ENCODE assay signal across 11 cellular contexts in genomic region chr19:55673465-55673864, GRCh38. TPM values are rescaled to one million over a fixed set of nuclear protein-coding genes. Genes with fewer than 3 reads are reported as not detected.
DNase-seq lines count a peak whose midpoint lies in the region; ATAC-seq, FAIRE-seq and TF ChIP-seq lines count a peak whose summit lies in the region.
"Had no signal": no experiment of that assay in that cellular context is flagged by ENCODE, and none has a peak within 500 bp of the region (broad histone marks: within the 10 kb centered on the region; RNA-seq: fewer than 3 reads in every experiment).

No MANE protein-coding gene starts in this region.

- H3K4me3 Mint-ChIP-seq in activated naive CD4-positive, alpha-beta T cell treated with anti-CD3 and anti-CD28 coated beads, Interleukin-2, amount 10 ng/mL, durations not matched to agents 7 days and 5 days: peak overlapping the region; percentile 40

- H3K4me2 ChIP-seq in K562 (ENCODE audit: insufficient read depth, low read length): peak overlapping the region; percentile 76
- H3K4me2 ChIP-seq in smooth muscle cell: no peak overlapping the region

- no peaks in the 10 kb centered on the region for H3K27me3 Mint-ChIP-seq in activated naive CD4-positive, alpha-beta T cell treated with anti-CD3 and anti-CD28 coated beads, Interleukin-2, amount 10 ng/mL, durations not matched to agents 7 days and 5 days

- peaks cover 48% of the 10 kb centered on the region for H4K20me1 ChIP-seq in K562 (replicated peaks; ENCODE audit: control insufficient read depth, insufficient read depth, low read length)
- H4K20me1 ChIP-seq in smooth muscle cell (ENCODE audit: low read depth): peaks cover 77% of the 10 kb centered on the region

- H3K9me3 Mint-ChIP-seq in activated naive CD4-positive, alpha-beta T cell treated with anti-CD3 and anti-CD28 coated beads, Interleukin-2, amount 10 ng/mL, durations not matched to agents 7 days and 5 days: no peaks in the 10 kb centered on the region

- FAIRE-seq in K562 (lab: Jason Lieb, UNC): no peak

- peaks cover 6% of the 10 kb centered on the region for H3K9me1 ChIP-seq in K562 (ENCODE audit: control insufficient read depth, insufficient read depth, low read length)

- DNase-seq in activated naive CD4-positive, alpha-beta T cell treated with anti-CD3 and anti-CD28 coated beads, Interleukin-2, amount 10 ng/mL, durations not matched to agents 7 days and 5 days: no peak
- no peak for DNase-seq in activated naive CD4-positive, alpha-beta T cell treated with anti-CD3 and anti-CD28 coated beads, Interleukin-2, amount 50 U/mL, for 16 hours
- DNase-seq in NCI-H69 (lab: John Stamatoyannopoulos, UW): peak; percentile 27
- DNase-seq in K562 (ENCODE audit: extremely low read depth in 1 of 4, low spot score in 3 of 4): peak in 3 of 4 experiments; percentile 43 to 65 (median 44)
- DNase-seq in smooth muscle cell (lab: John Stamatoyannopoulos, UW; ENCODE audit: unreplicated experiment): no peak
- no peak for DNase-seq in midbrain (lab: John Stamatoyannopoulos, UW)
- DNase-seq in NCI-H446 (lab: John Stamatoyannopoulos, UW): no peak
- DNase-seq: brain microvascular endothelial cell, H7, SHP77 treated with DMSO at 0.1 percent for 48 hours had no signal

- 30% methylated on average over 9 of the region's 9 CpGs for WGBS in K562 (ENCODE audit: insufficient coverage, low coverage, missing lambda C conversion rate)
- 80% methylated on average over 9 of the region's 9 CpGs for WGBS in smooth muscle cell (ENCODE audit: low lambda C conversion rate)

- peaks cover 47% of the 10 kb centered on the region for H3K36me3 Mint-ChIP-seq in activated naive CD4-positive, alpha-beta T cell treated with anti-CD3 and anti-CD28 coated beads, Interleukin-2, amount 10 ng/mL, durations not matched to agents 7 days and 5 days

- POLR2A ChIA-PET in K562 (lab: Yijun Ruan, JAX): interaction anchor here (0.9 to 1.8 kb wide), 4 partner anchors 8 to 19 kb away, joined by 4 to 10 read pairs (median 5); partner anchors contain the start of gene U2AF2

- H3K36me3 ChIP-seq in K562 (ENCODE audit: control insufficient read depth, insufficient read depth, low read length): peaks cover 82% of the 10 kb centered on the region; the same call in 2 of the 3 replicates
- H3K36me3 ChIP-seq in smooth muscle cell (ENCODE audit: low read depth): no peaks in the 10 kb centered on the region

- intact Hi-C loops in K562 (cut with micrococcal nuclease): no loop called here

- peaks cover 11% of the 10 kb centered on the region for H3F3A ChIP-seq in smooth muscle cell (ENCODE audit: low read depth)

- H3K27ac Mint-ChIP-seq in activated naive CD4-positive, alpha-beta T cell treated with anti-CD3 and anti-CD28 coated beads, Interleukin-2, amount 10 ng/mL, durations not matched to agents 7 days and 5 days: peak overlapping the region; percentile 81

- no peak overlapping the region; the same call in 1 of the 2 replicates for H3K4me3 ChIP-seq in K562
- H3K4me3 ChIP-seq in smooth muscle cell: no peak overlapping the region

- H3K27ac ChIP-seq in K562 (ENCODE audit: extremely low read depth, low read depth, low read length) (peak overlapping the region; percentile 79), smooth muscle cell (ENCODE audit: low read depth) (peak overlapping the region; percentile 46)
- H3K27ac ChIP-seq: brain microvascular endothelial cell had no signal

- H3K27me3 ChIP-seq in K562 (ENCODE audit: control insufficient read depth in 2 of 2, insufficient read depth in 2 of 2, low read length in 2 of 2) (no peaks in the 10 kb centered on the region), smooth muscle cell (ENCODE audit: low read depth) (no peaks in the 10 kb centered on the region)
- H3K27me3 ChIP-seq: brain microvascular endothelial cell had no signal

- ATAC-seq in K562: peak; percentile 36; the same call in 2 of the 3 replicates
- ATAC-seq in HG03442 (IDR thresholded peaks at IDR 0.05; ENCODE audit: unreplicated experiment): no peak

- TF ChIP-seq RAD21 in K562 (CRISPR knock-in tag; conservative IDR thresholded peaks at IDR 0.05 in 1 of 2, IDR thresholded peaks at IDR 0.05 in 1 of 2): no peak

- peaks cover 46% of the 10 kb centered on the region for H3K4me1 Mint-ChIP-seq in activated naive CD4-positive, alpha-beta T cell treated with anti-CD3 and anti-CD28 coated beads, Interleukin-2, amount 10 ng/mL, durations not matched to agents 7 days and 5 days

- TF ChIP-seq EP300 in K562 (IDR thresholded peaks at IDR 0.05; ENCODE audit: low read length): no peak

- BruUV-seq in K562 (replicated peaks; lab: Mats Ljungman, UMichigan): no TSS peak

- peak overlapping the region; percentile 58 to 88 for H3K9ac ChIP-seq in K562 (ENCODE audit: insufficient read depth in 1 of 2, low read depth in 2 of 2, low read length in 2 of 2)
- H3K9ac ChIP-seq in smooth muscle cell (ENCODE audit: low read depth): no peak overlapping the region

- H2AFZ ChIP-seq in K562 (ENCODE audit: low read depth, low read length) (no peak overlapping the region), smooth muscle cell (ENCODE audit: low read depth) (no peak overlapping the region)

- in situ Hi-C loops in K562 (cut with MboI): no loop called here

- H3K9me3 ChIP-seq in K562 (replicated peaks; ENCODE audit: control insufficient read depth, insufficient read depth, low read depth, low read length) (no peaks in the 10 kb centered on the region), smooth muscle cell (replicated peaks; ENCODE audit: low read depth) (no peaks in the 10 kb centered on the region)

- H3K79me2 ChIP-seq in K562 (ENCODE audit: control insufficient read depth, insufficient read depth, low read length): peaks cover 92% of the 10 kb centered on the region
- peaks cover 85% of the 10 kb centered on the region for H3K79me2 ChIP-seq in smooth muscle cell (ENCODE audit: low read depth)

- TF ChIP-seq CTCF in K562 (IDR thresholded peaks at IDR 0.05 in 2 of 3, conservative IDR thresholded peaks at IDR 0.05 in 1 of 3; ENCODE audit: insufficient read depth in 2 of 3, low read depth in 1 of 3, low read length in 3 of 3) (no peak), smooth muscle cell (IDR thresholded peaks at IDR 0.05; ENCODE audit: borderline replicate concordance, insufficient read depth, poor library complexity, severe bottlenecking) (no peak)

- CTCF ChIA-PET in activated naive CD4-positive, alpha-beta T cell treated with anti-CD3 and anti-CD28 coated beads, Interleukin-2, amount 10 ng/mL, durations not matched to agents 7 days and 5 days (lab: Charles Lee): interaction anchor here (1.1 kb wide), 1 partner anchor 40 kb away, joined by 4 read pairs; no protein-coding TSS in a partner anchor
- CTCF ChIA-PET in K562 (lab: Yijun Ruan, JAX; ENCODE audit: low intra/inter-chr PET ratio): no interaction called here

- TF ChIP-seq POLR2A in K562 (conservative IDR thresholded peaks at IDR 0.05): no peak; the same call in 1 of the 2 replicates

- peaks cover 46 to 70% of the 10 kb centered on the region in 2 experiments for H3K4me1 ChIP-seq in K562 (replicated peaks in 1 of 2; ENCODE audit: control insufficient read depth in 2 of 2, insufficient read depth in 2 of 2, low read length in 2 of 2)
- H3K4me1 ChIP-seq in smooth muscle cell (ENCODE audit: low read depth): peaks cover 5% of the 10 kb centered on the region

RNA-seq across cellular contexts. Expression of gene EPN1, which starts 1.6 kb away (rescaled TPM):
- 32.5 and 96.7 TPM in 2 replicates for total RNA-seq in K562 (2011; cell fraction: chromatin; rRNA removed; ENCODE audit: low replicate concordance)
- 37.1 and 45.4 TPM in 2 replicates for total RNA-seq in K562 (2011; cell fraction: nucleolus; rRNA removed)
- total RNA-seq in K562 (2011; cell fraction: nucleoplasm; rRNA removed): 46.5 and 48.0 TPM in 2 replicates
- total RNA-seq in K562 (2014; rRNA removed) (25.4 and 33.8 TPM in 2 replicates), K562 (2014; rRNA removed; fragmentation: Illumina TruSeq; extraction: Trizol) (5.1 and 6.4 TPM in 2 replicates), K562 (2015; rRNA removed; fragmentation: Illumina TruSeq; extraction: Trizol) (12.7 and 14.6 TPM in 2 replicates), K562 (2021) (138 and 142 TPM in 2 replicates), smooth muscle cell (25.3 and 34.5 TPM in 2 replicates)
- polyA plus RNA-seq in K562 (2011; rRNA removed) (11.3 and 22.8 TPM in 2 replicates), K562 (2014; fragmentation: Illumina TruSeq; extraction: Trizol) (14.9 and 33.1 TPM in 2 replicates), K562 (2014; fragmentation: Nextera tagmentation; extraction: Ambion mirVana) (under 1 TPM; 0.08 to 0.15 TPM), K562 (2014; rRNA removed) (44.7 and 47.2 TPM in 2 replicates), smooth muscle cell (119 and 121 TPM in 2 replicates)
- 17.5 and 44.0 TPM in 2 replicates for polyA plus RNA-seq in K562 (2011; cell fraction: cytosol; rRNA removed)
- polyA plus RNA-seq in K562 (2011; cell fraction: nucleus; rRNA removed): 19.3 and 25.8 TPM in 2 replicates
- polyA plus RNA-seq in K562 (2012): 56.6 and 92.1 TPM in 2 replicates
- polyA minus RNA-seq in K562 (2011; rRNA and poly(A)+ RNA removed): 17.8 and 24.4 TPM in 2 replicates
- polyA minus RNA-seq in K562 (2011; cell fraction: cytosol; rRNA and poly(A)+ RNA removed): 57.1 and 83.4 TPM in 2 replicates
- 8.9 and 16.7 TPM in 2 replicates for polyA minus RNA-seq in K562 (2011; cell fraction: nucleus; rRNA and poly(A)+ RNA removed)

RNA-seq across cellular contexts. Expression of gene U2AF2, which starts 18.6 kb away (rescaled TPM):
- 193 and 483 TPM in 2 replicates for total RNA-seq in K562 (2011; cell fraction: chromatin; rRNA removed; ENCODE audit: low replicate concordance)
- 266 and 305 TPM in 2 replicates for total RNA-seq in K562 (2011; cell fraction: nucleolus; rRNA removed)
- total RNA-seq in K562 (2011; cell fraction: nucleoplasm; rRNA removed): 221 and 225 TPM in 2 replicates
- total RNA-seq in K562 (2014; rRNA removed) (279 and 332 TPM in 2 replicates), K562 (2014; rRNA removed; fragmentation: Illumina TruSeq; extraction: Trizol) (36.8 and 58.9 TPM in 2 replicates), K562 (2015; rRNA removed; fragmentation: Illumina TruSeq; extraction: Trizol) (157 and 162 TPM in 2 replicates), K562 (2021) (304 and 321 TPM in 2 replicates), smooth muscle cell (70.7 and 75.0 TPM in 2 replicates)
- polyA plus RNA-seq in K562 (2011; rRNA removed) (144 and 156 TPM in 2 replicates), K562 (2014; fragmentation: Illumina TruSeq; extraction: Trizol) (169 and 224 TPM in 2 replicates), K562 (2014; fragmentation: Nextera tagmentation; extraction: Ambion mirVana) (1 to 10 TPM; 3.0 to 4.4 TPM), K562 (2014; rRNA removed) (277 and 331 TPM in 2 replicates), smooth muscle cell (8.4 and 14.4 TPM in 2 replicates)
- 175 and 315 TPM in 2 replicates for polyA plus RNA-seq in K562 (2011; cell fraction: cytosol; rRNA removed)
- polyA plus RNA-seq in K562 (2011; cell fraction: nucleus; rRNA removed): 395 and 527 TPM in 2 replicates
- polyA plus RNA-seq in K562 (2012): 223 and 263 TPM in 2 replicates
- 42.9 and 75.8 TPM in 2 replicates for polyA minus RNA-seq in K562 (2011; rRNA and poly(A)+ RNA removed)
- 113 and 128 TPM in 2 replicates for polyA minus RNA-seq in K562 (2011; cell fraction: cytosol; rRNA and poly(A)+ RNA removed)
- polyA minus RNA-seq in K562 (2011; cell fraction: nucleus; rRNA and poly(A)+ RNA removed): 91.7 and 99.0 TPM in 2 replicates

RNA-seq across cellular contexts. Expression of gene CCDC106, which starts 25.5 kb away (rescaled TPM):
- total RNA-seq in K562 (2011; cell fraction: chromatin; rRNA removed; ENCODE audit: low replicate concordance): 5.5 and 16.0 TPM in 2 replicates
- total RNA-seq in K562 (2011; cell fraction: nucleolus; rRNA removed): 17.5 and 18.3 TPM in 2 replicates
- total RNA-seq in K562 (2011; cell fraction: nucleoplasm; rRNA removed): 8.7 and 12.1 TPM in 2 replicates
- total RNA-seq in K562 (2014; rRNA removed): 17.8 and 21.9 TPM in 2 replicates
- total RNA-seq in K562 (2014; rRNA removed; fragmentation: Illumina TruSeq; extraction: Trizol): 4.2 and 7.0 TPM in 2 replicates
- total RNA-seq in K562 (2015; rRNA removed; fragmentation: Illumina TruSeq; extraction: Trizol): 12.2 and 14.3 TPM in 2 replicates
- total RNA-seq in K562 (2021): 27.5 and 28.2 TPM in 2 replicates
- polyA plus RNA-seq in K562 (2011; rRNA removed): 7.6 and 11.2 TPM in 2 replicates
- polyA plus RNA-seq in K562 (2011; cell fraction: cytosol; rRNA removed): 11.0 and 22.8 TPM in 2 replicates
- 16.4 and 27.9 TPM in 2 replicates for polyA plus RNA-seq in K562 (2011; cell fraction: nucleus; rRNA removed)
- 22.8 and 23.5 TPM in 2 replicates for polyA plus RNA-seq in K562 (2012)
- polyA plus RNA-seq in K562 (2014; fragmentation: Illumina TruSeq; extraction: Trizol): 19.1 and 21.9 TPM in 2 replicates
- polyA plus RNA-seq in K562 (2014; fragmentation: Nextera tagmentation; extraction: Ambion mirVana): under 1 TPM in 1 of 2 experiments, not detected in 1; 0.10 TPM
- 24.1 and 25.9 TPM in 2 replicates for polyA plus RNA-seq in K562 (2014; rRNA removed)
- polyA minus RNA-seq in K562 (2011; rRNA and poly(A)+ RNA removed): 1.8 and 1.9 TPM in 2 replicates
- 7.2 and 12.6 TPM in 2 replicates for polyA minus RNA-seq in K562 (2011; cell fraction: cytosol; rRNA and poly(A)+ RNA removed)
- 5.3 and 6.4 TPM in 2 replicates for polyA minus RNA-seq in K562 (2011; cell fraction: nucleus; rRNA and poly(A)+ RNA removed)
- 6.9 and 7.7 TPM in 2 replicates for total RNA-seq in smooth muscle cell
- polyA plus RNA-seq in smooth muscle cell: 18.3 and 24.8 TPM in 2 replicates

RNA-seq across cellular contexts. Expression of gene ZNF581, which starts 30.0 kb away (rescaled TPM):
- 8.2 and 21.8 TPM in 2 replicates for total RNA-seq in K562 (2011; cell fraction: chromatin; rRNA removed; ENCODE audit: low replicate concordance)
- total RNA-seq in K562 (2011; cell fraction: nucleolus; rRNA removed): 20.3 and 21.3 TPM in 2 replicates
- total RNA-seq in K562 (2011; cell fraction: nucleoplasm; rRNA removed): 16.7 and 16.8 TPM in 2 replicates
- total RNA-seq in K562 (2014; rRNA removed) (18.6 and 26.4 TPM in 2 replicates), K562 (2014; rRNA removed; fragmentation: Illumina TruSeq; extraction: Trizol) (7.3 and 8.5 TPM in 2 replicates), K562 (2015; rRNA removed; fragmentation: Illumina TruSeq; extraction: Trizol) (8.6 and 11.0 TPM in 2 replicates), K562 (2021) (35.7 and 39.4 TPM in 2 replicates), smooth muscle cell (6.8 and 10.0 TPM in 2 replicates)
- polyA plus RNA-seq in K562 (2011; rRNA removed) (15.4 and 26.0 TPM in 2 replicates), K562 (2014; fragmentation: Illumina TruSeq; extraction: Trizol) (15.7 and 23.2 TPM in 2 replicates), K562 (2014; fragmentation: Nextera tagmentation; extraction: Ambion mirVana) (1 to 10 TPM; 2.4 to 5.8 TPM), K562 (2014; rRNA removed) (23.2 and 24.0 TPM in 2 replicates), smooth muscle cell (21.4 and 22.0 TPM in 2 replicates)
- 30.9 and 47.7 TPM in 2 replicates for polyA plus RNA-seq in K562 (2011; cell fraction: cytosol; rRNA removed)
- 24.0 and 27.6 TPM in 2 replicates for polyA plus RNA-seq in K562 (2011; cell fraction: nucleus; rRNA removed)
- polyA plus RNA-seq in K562 (2012): 19.0 and 47.4 TPM in 2 replicates
- polyA minus RNA-seq in K562 (2011; rRNA and poly(A)+ RNA removed): 11.6 and 13.6 TPM in 2 replicates
- 15.3 and 31.1 TPM in 2 replicates for polyA minus RNA-seq in K562 (2011; cell fraction: cytosol; rRNA and poly(A)+ RNA removed)
- 4.4 and 6.6 TPM in 2 replicates for polyA minus RNA-seq in K562 (2011; cell fraction: nucleus; rRNA and poly(A)+ RNA removed)

RNA-seq across cellular contexts. Expression of gene ZNF580, which starts 32.7 kb away (rescaled TPM):
- 26.2 and 41.7 TPM in 2 replicates for total RNA-seq in K562 (2011; cell fraction: chromatin; rRNA removed; ENCODE audit: low replicate concordance)
- 16.2 and 20.0 TPM in 2 replicates for total RNA-seq in K562 (2011; cell fraction: nucleolus; rRNA removed)
- total RNA-seq in K562 (2011; cell fraction: nucleoplasm; rRNA removed): 33.4 and 56.4 TPM in 2 replicates
- total RNA-seq in K562 (2014; rRNA removed) (13.9 and 24.4 TPM in 2 replicates), K562 (2014; rRNA removed; fragmentation: Illumina TruSeq; extraction: Trizol) (5.2 and 5.7 TPM in 2 replicates), K562 (2015; rRNA removed; fragmentation: Illumina TruSeq; extraction: Trizol) (6.0 and 6.8 TPM in 2 replicates), K562 (2021) (38.0 and 47.4 TPM in 2 replicates), smooth muscle cell (6.2 and 11.9 TPM in 2 replicates)
- polyA plus RNA-seq in K562 (2011; rRNA removed) (5.0 and 7.7 TPM in 2 replicates), K562 (2014; fragmentation: Illumina TruSeq; extraction: Trizol) (12.7 and 15.5 TPM in 2 replicates), K562 (2014; fragmentation: Nextera tagmentation; extraction: Ambion mirVana) (1 to 10 TPM; 2.3 to 3.9 TPM), K562 (2014; rRNA removed) (25.2 and 30.8 TPM in 2 replicates), smooth muscle cell (68.8 and 76.8 TPM in 2 replicates)
- polyA plus RNA-seq in K562 (2011; cell fraction: cytosol; rRNA removed): 10.9 and 21.1 TPM in 2 replicates
- polyA plus RNA-seq in K562 (2011; cell fraction: nucleus; rRNA removed): 39.9 and 68.6 TPM in 2 replicates
- 41.5 and 62.4 TPM in 2 replicates for polyA plus RNA-seq in K562 (2012)
- polyA minus RNA-seq in K562 (2011; rRNA and poly(A)+ RNA removed): 4.4 and 4.6 TPM in 2 replicates
- 12.2 and 16.3 TPM in 2 replicates for polyA minus RNA-seq in K562 (2011; cell fraction: cytosol; rRNA and poly(A)+ RNA removed)
- 7.3 and 8.8 TPM in 2 replicates for polyA minus RNA-seq in K562 (2011; cell fraction: nucleus; rRNA and poly(A)+ RNA removed)

Comparison
In these comparisons a context has a peak if more than half of its experiments do, and no peak if none do; other contexts are left out.
1. DNase-seq: peak in NCI-H69 (single experiment) and K562 (3 of 4); none in activated naive CD4-positive, alpha-beta T cell treated with anti-CD3 and anti-CD28 coated beads, Interleukin-2, amount 10 ng/mL, durations not matched to agents 7 days and 5 days (single experiment), activated naive CD4-positive, alpha-beta T cell treated with anti-CD3 and anti-CD28 coated beads, Interleukin-2, amount 50 U/mL, for 16 hours (single experiment), smooth muscle cell (single experiment), midbrain (single experiment) and NCI-H446 (0 of 2).